In genomic region chr11:12060385-12060980, GRCh38 we compare ENCODE assay signal across 18 cellular contexts. TPM values are rescaled to one million over a fixed set of nuclear protein-coding genes. Genes with fewer than 3 reads are reported as not detected.
DNase-seq lines count a peak whose midpoint lies in the region; ATAC-seq lines count a peak whose summit lies in the region.
"Had no signal": no experiment of that assay in that cellular context is flagged by ENCODE, and none has a peak within 500 bp of the region (broad histone marks: within the 10 kb centered on the region; RNA-seq: fewer than 3 reads in every experiment).

No MANE protein-coding gene starts in this region.

- no peak overlapping the region for H3K27ac Mint-ChIP-seq in activated CD8-positive, alpha-beta memory T cell treated with anti-CD3 and anti-CD28 coated beads, Interleukin-2, amount 10 ng/mL, durations not matched to agents 7 days and 5 days
- H3K27ac Mint-ChIP-seq: CD4-positive, CD25-positive, alpha-beta regulatory T cell; H9 had no signal

- H3K4me1 ChIP-seq in mesenchymal stem cell (ENCODE audit: control insufficient read depth, insufficient read depth, low read depth, low read length) = peaks cover 13% of the 10 kb centered on the region

- H3K23ac ChIP-seq in mesenchymal stem cell (ENCODE audit: low read length in 2 of 2) = no peak overlapping the region

- H2BK12ac ChIP-seq in mesenchymal stem cell (ENCODE audit: low read length in 2 of 2) = no peak overlapping the region

- no peak overlapping the region for H3K4me3 Mint-ChIP-seq in activated CD8-positive, alpha-beta memory T cell treated with anti-CD3 and anti-CD28 coated beads, Interleukin-2, amount 10 ng/mL, durations not matched to agents 7 days and 5 days
- H3K4me3 Mint-ChIP-seq: CD4-positive, CD25-positive, alpha-beta regulatory T cell; H9 had no signal

- no peaks in the 10 kb centered on the region for H3K36me3 ChIP-seq in mesenchymal stem cell (ENCODE audit: control insufficient read depth in 1 of 2, insufficient read depth in 2 of 2, low read depth in 1 of 2, low read length in 2 of 2)
- H3K36me3 ChIP-seq: BLaER1 treated with 17β-estradiol and CSF1 and Interleukin-3, amounts not matched to agents 10 nM and 100 nM had no signal

- H3K18ac ChIP-seq in mesenchymal stem cell (ENCODE audit: low read depth in 1 of 2, low read length in 2 of 2) = no peak overlapping the region

- H3K4ac ChIP-seq in mesenchymal stem cell (ENCODE audit: low read depth in 1 of 2, low read length in 2 of 2) = no peak overlapping the region

- H2BK120ac ChIP-seq in mesenchymal stem cell (ENCODE audit: low read depth, low read length) = no peak overlapping the region

- H3K9me3 ChIP-seq in mesenchymal stem cell (ENCODE audit: control insufficient read depth, low read length) = peaks cover 3% of the 10 kb centered on the region

- H3K9ac ChIP-seq in mesenchymal stem cell (ENCODE audit: low read length) = no peak overlapping the region
- H3K9ac ChIP-seq: BLaER1 treated with 17β-estradiol and CSF1 and Interleukin-3, amounts not matched to agents 10 nM and 100 nM; GM23248 had no signal

- no peak for ATAC-seq in activated CD8-positive, alpha-beta memory T cell treated with anti-CD3 and anti-CD28 coated beads, Interleukin-2, amount 10 ng/mL, durations not matched to agents 7 days and 5 days
- ATAC-seq in GM18868 (IDR thresholded peaks at IDR 0.05; ENCODE audit: unreplicated experiment) = no peak

- H2BK5ac ChIP-seq in mesenchymal stem cell (ENCODE audit: low read depth, low read length, poor library complexity, severe bottlenecking) = no peak overlapping the region

- H3K36me3 Mint-ChIP-seq in activated CD8-positive, alpha-beta memory T cell treated with anti-CD3 and anti-CD28 coated beads, Interleukin-2, amount 10 ng/mL, durations not matched to agents 7 days and 5 days = peaks cover 14% of the 10 kb centered on the region
- H3K36me3 Mint-ChIP-seq: CD4-positive, CD25-positive, alpha-beta regulatory T cell had no signal

- H2AFZ ChIP-seq in mesenchymal stem cell (ENCODE audit: low read depth, low read length) = no peak overlapping the region
- H2AFZ ChIP-seq: GM23248 had no signal

- H3K4me3 ChIP-seq in mesenchymal stem cell (ENCODE audit: insufficient read depth in 1 of 2, low read depth in 1 of 2, low read length in 2 of 2) = no peak overlapping the region
- H3K4me3 ChIP-seq: BLaER1 treated with 17β-estradiol and CSF1 and Interleukin-3, amounts not matched to agents 10 nM and 100 nM; GM23248 had no signal

- peak overlapping the region; percentile 3 for H2AK5ac ChIP-seq in mesenchymal stem cell (ENCODE audit: low read length, severe bottlenecking)

- no peak overlapping the region for H4K91ac ChIP-seq in mesenchymal stem cell (ENCODE audit: low read length)

- peaks cover 7% of the 10 kb centered on the region for H3K9me3 Mint-ChIP-seq in activated CD8-positive, alpha-beta memory T cell treated with anti-CD3 and anti-CD28 coated beads, Interleukin-2, amount 10 ng/mL, durations not matched to agents 7 days and 5 days (ENCODE audit: low read depth)

- peak; percentile 31 for DNase-seq in activated CD8-positive, alpha-beta memory T cell treated with anti-CD3 and anti-CD28 coated beads, Interleukin-2, amount 10 ng/mL, durations not matched to agents 7 days and 5 days
- no peak for DNase-seq in activated CD8-positive, alpha-beta memory T cell treated with anti-CD3 and anti-CD28 coated beads, Interleukin-2, amount 50 U/mL, for 48 hours
- peak; percentile 80 for DNase-seq in cerebellum (ENCODE audit: low spot score)
- no peak for DNase-seq in mesenchymal stem cell
- DNase-seq in ureter (ENCODE audit: low spot score) = peak; percentile 9
- no peak for DNase-seq in NCI-H2227 treated with DMSO at 0.1 percent for 48 hours (lab: John Stamatoyannopoulos, UW)
- no peak for DNase-seq in COLO829 (ENCODE audit: low spot score)
- DNase-seq: 8988T; ACHN; CD4-positive, CD25-positive, alpha-beta regulatory T cell; DMS153; DMS79 treated with DMSO at 0.1 percent for 48 hours; EL; GF-D8; GM23248; H9 had no signal

- no peaks in the 10 kb centered on the region for H3K79me1 ChIP-seq in mesenchymal stem cell (replicated peaks; ENCODE audit: low read length, poor library complexity, severe bottlenecking)

- CTCF ChIA-PET in activated CD8-positive, alpha-beta memory T cell treated with anti-CD3 and anti-CD28 coated beads, Interleukin-2, amount 10 ng/mL, durations not matched to agents 7 days and 5 days (lab: Charles Lee) = interaction anchor here (1.1 to 3.4 kb wide), 4 partner anchors 10 to 228 kb away, joined by 3 to 19 read pairs (median 7); no protein-coding TSS in a partner anchor

- no peaks in the 10 kb centered on the region for H3K27me3 ChIP-seq in mesenchymal stem cell (ENCODE audit: control insufficient read depth in 1 of 2, insufficient read depth in 1 of 2, low read length in 2 of 2)
- H3K27me3 ChIP-seq: BLaER1 treated with 17β-estradiol and CSF1 and Interleukin-3, amounts not matched to agents 10 nM and 100 nM had no signal

- WGBS in mesenchymal stem cell = 95% methylated on average over 4 of the region's 4 CpGs

- no peak overlapping the region for H3K27ac ChIP-seq in mesenchymal stem cell (ENCODE audit: low read length, poor library complexity, severe bottlenecking)
- H3K27ac ChIP-seq: BLaER1 treated with 17β-estradiol and CSF1 and Interleukin-3, amounts not matched to agents 10 nM and 100 nM; GM23248 had no signal

- H3K27me3 Mint-ChIP-seq in activated CD8-positive, alpha-beta memory T cell treated with anti-CD3 and anti-CD28 coated beads, Interleukin-2, amount 10 ng/mL, durations not matched to agents 7 days and 5 days = no peaks in the 10 kb centered on the region

- H3K4me2 ChIP-seq in mesenchymal stem cell (ENCODE audit: low read length, poor library complexity, severe bottlenecking) = peak overlapping the region; percentile 7
- H3K4me2 ChIP-seq: BLaER1 treated with 17β-estradiol and CSF1 and Interleukin-3, amounts not matched to agents 10 nM and 100 nM had no signal

- H3K14ac ChIP-seq in mesenchymal stem cell (ENCODE audit: low read length in 2 of 2) = no peak overlapping the region

- H3K4me1 Mint-ChIP-seq in activated CD8-positive, alpha-beta memory T cell treated with anti-CD3 and anti-CD28 coated beads, Interleukin-2, amount 10 ng/mL, durations not matched to agents 7 days and 5 days = peaks cover 10% of the 10 kb centered on the region

- H2BK15ac ChIP-seq in mesenchymal stem cell (ENCODE audit: low read depth, poor library complexity, severe bottlenecking) = no peak overlapping the region

- H4K8ac ChIP-seq in mesenchymal stem cell (ENCODE audit: low read length) = no peak overlapping the region

RNA-seq across cellular contexts. Expression of gene MICAL2, which starts 49.9 kb away (rescaled TPM):
- total RNA-seq in activated CD8-positive, alpha-beta memory T cell treated with anti-CD3 and anti-CD28 coated beads, Interleukin-2, amount 10 ng/mL, durations not matched to agents 7 days and 5 days = 100 to 1,000 TPM; 120 to 168 TPM
- total RNA-seq in cerebellum (20.0 TPM), ureter (215 TPM)
- polyA plus RNA-seq in mesenchymal stem cell (2013, experiment 1 of 2) = 96.9 TPM
- polyA plus RNA-seq in mesenchymal stem cell (2013, experiment 2 of 2) = 100 TPM

RNA-seq across cellular contexts. Expression of gene DKK3, which starts 52.1 kb away (rescaled TPM):
- total RNA-seq in activated CD8-positive, alpha-beta memory T cell treated with anti-CD3 and anti-CD28 coated beads, Interleukin-2, amount 10 ng/mL, durations not matched to agents 7 days and 5 days = not detected
- total RNA-seq in cerebellum (140 TPM), ureter (74.6 TPM)
- 686 TPM for polyA plus RNA-seq in mesenchymal stem cell (2013, experiment 1 of 2)
- polyA plus RNA-seq in mesenchymal stem cell (2013, experiment 2 of 2) = 701 TPM
- total RNA-seq: CD4-positive, CD25-positive, alpha-beta regulatory T cell had no signal

Comparison
In these comparisons a context has a peak if more than half of its experiments do, and no peak if none do; other contexts are left out.
1. DNase-seq: peak in activated CD8-positive, alpha-beta memory T cell treated with anti-CD3 and anti-CD28 coated beads, Interleukin-2, amount 10 ng/mL, durations not matched to agents 7 days and 5 days (single experiment), cerebellum (single experiment) and ureter (single experiment); none in activated CD8-positive, alpha-beta memory T cell treated with anti-CD3 and anti-CD28 coated beads, Interleukin-2, amount 50 U/mL, for 48 hours (single experiment), mesenchymal stem cell (single experiment), NCI-H2227 treated with DMSO at 0.1 percent for 48 hours (single experiment) and COLO829 (single experiment).
2. RNA of gene DKK3, which starts 52.1 kb away (total RNA-seq): 140 TPM in cerebellum (single experiment) and 74.6 TPM in ureter (single experiment); not detected in activated CD8-positive, alpha-beta memory T cell treated with anti-CD3 and anti-CD28 coated beads, Interleukin-2, amount 10 ng/mL, durations not matched to agents 7 days and 5 days; every median in the first group is over 10 times any median in the second.